23 cellular contexts compared by ENCODE assay signal in the genomic region with DNA sequence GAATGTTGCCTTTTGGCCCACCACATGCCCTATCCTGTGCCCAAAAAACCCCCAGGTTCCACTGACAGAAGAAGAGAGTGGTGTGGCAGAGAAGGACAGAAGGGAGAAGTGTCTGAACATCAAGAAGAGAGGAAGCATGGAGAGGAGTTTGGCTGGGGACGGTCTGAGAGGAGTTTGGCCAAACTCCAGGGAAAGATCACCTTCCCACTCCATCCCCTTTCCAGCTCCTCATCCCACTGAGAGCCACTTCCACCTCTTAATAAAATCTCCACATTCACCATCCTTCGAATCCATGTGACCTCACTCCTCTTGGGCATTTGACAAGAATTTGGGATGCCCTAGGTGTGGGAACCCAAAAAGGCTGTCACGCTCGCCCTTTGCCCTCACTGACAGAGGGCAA.
DNase-seq lines count a peak whose midpoint lies in the region; TF ChIP-seq lines count a peak whose summit lies in the region.
"Had no signal": no experiment of that assay in that cellular context is flagged by ENCODE, and none has a peak within 500 bp of the region (broad histone marks: within the 10 kb centered on the region; RNA-seq: fewer than 3 reads in every experiment).

No MANE protein-coding gene starts in this region.

- peaks cover 7 to 17% (median 14%) of the 10 kb centered on the region in 3 experiments; a peak in 6 of 7 replicates for H3K36me3 Mint-ChIP-seq in H9 (ENCODE audit: insufficient read depth in 1 of 3, low read depth in 3 of 3)
- H3K36me3 Mint-ChIP-seq: CD8-positive, alpha-beta T cell had no signal

- no peaks in the 10 kb centered on the region for H4K20me1 ChIP-seq in H9 (ENCODE audit: control insufficient read depth, insufficient read depth, insufficient read length)
- H4K20me1 ChIP-seq: BLaER1 treated with 17β-estradiol and CSF1 and Interleukin-3, amounts not matched to agents 10 nM and 100 nM had no signal

- no peak overlapping the region for H2BK15ac ChIP-seq in mesendoderm (replicated peaks; ENCODE audit: low read depth)
- no peak overlapping the region for H2BK15ac ChIP-seq in H9 (ENCODE audit: low read depth, low read length)

- H2AFZ ChIP-seq in H9 (ENCODE audit: low read length): no peak overlapping the region

- H3K36me3 ChIP-seq in mesendoderm (ENCODE audit: control insufficient read depth, insufficient read depth, low read length): no peaks in the 10 kb centered on the region
- H3K36me3 ChIP-seq: BLaER1 treated with 17β-estradiol and CSF1 and Interleukin-3, amounts not matched to agents 10 nM and 100 nM had no signal

- H3K23me2 ChIP-seq in H9 (ENCODE audit: insufficient read length, low read depth, low read length, poor library complexity, severe bottlenecking): no peaks in the 10 kb centered on the region

- no peak overlapping the region for H2BK120ac ChIP-seq in mesendoderm (ENCODE audit: low read depth, low read length)
- no peak overlapping the region for H2BK120ac ChIP-seq in H9 (ENCODE audit: low read depth, low read length, poor library complexity, severe bottlenecking)

- H4K8ac ChIP-seq in mesendoderm (ENCODE audit: low read depth, low read length): no peak overlapping the region
- no peak overlapping the region for H4K8ac ChIP-seq in H9 (replicated peaks; ENCODE audit: insufficient read length, low read depth, low read length)

- H2BK5ac ChIP-seq in mesendoderm (ENCODE audit: low read length): no peak overlapping the region
- no peak overlapping the region for H2BK5ac ChIP-seq in H9 (ENCODE audit: insufficient read length, low read length)

- no peaks in the 10 kb centered on the region for H3K27me3 ChIP-seq in mesendoderm (ENCODE audit: insufficient read depth, low read length, poor library complexity)
- no peaks in the 10 kb centered on the region for H3K27me3 ChIP-seq in H9 (ENCODE audit: insufficient read depth, low read length)
- H3K27me3 ChIP-seq: BLaER1 treated with 17β-estradiol and CSF1 and Interleukin-3, amounts not matched to agents 10 nM and 100 nM had no signal

- no peak overlapping the region for H3K4me2 ChIP-seq in mesendoderm (ENCODE audit: low read length)
- H3K4me2 ChIP-seq in H9 (ENCODE audit: insufficient read depth, insufficient read length, low read length): no peak overlapping the region
- H3K4me2 ChIP-seq: A549; BLaER1 treated with 17β-estradiol and CSF1 and Interleukin-3, amounts not matched to agents 10 nM and 100 nM had no signal

- no peak overlapping the region for H3K14ac ChIP-seq in H9 (ENCODE audit: insufficient read depth, low read length)

- H3K27me3 Mint-ChIP-seq in H9 (ENCODE audit: low read depth): no peaks in the 10 kb centered on the region
- H3K27me3 Mint-ChIP-seq: B cell; CD4-positive, alpha-beta T cell had no signal

- H3K27ac ChIP-seq in mesendoderm (ENCODE audit: low read depth, low read length): no peak overlapping the region
- no peak overlapping the region for H3K27ac ChIP-seq in H9 (ENCODE audit: insufficient read length, low read depth, low read length)
- H3K27ac ChIP-seq: 22Rv1; A549; BLaER1 treated with 17β-estradiol and CSF1 and Interleukin-3, amounts not matched to agents 10 nM and 100 nM; C4-2B had no signal

- no peak overlapping the region for H3K23ac ChIP-seq in mesendoderm (ENCODE audit: low read length)
- no peak overlapping the region for H3K23ac ChIP-seq in H9 (ENCODE audit: insufficient read length, low read depth, low read length)

- no CpG with 5 or more reads among the region's 4 CpGs for WGBS in mesendoderm (ENCODE audit: extremely low coverage, insufficient coverage, low lambda C conversion rate)
- no CpG with 5 or more reads among the region's 4 CpGs for WGBS in H9 (ENCODE audit: extremely low coverage, insufficient read length, low lambda C conversion rate)

- H3K9ac ChIP-seq in mesendoderm (ENCODE audit: low read length): no peak overlapping the region
- H3K9ac ChIP-seq in H9 (ENCODE audit: extremely low read depth, insufficient read length, low read length): no peak overlapping the region
- H3K9ac ChIP-seq: BLaER1 treated with 17β-estradiol and CSF1 and Interleukin-3, amounts not matched to agents 10 nM and 100 nM had no signal

- H3K18ac ChIP-seq in mesendoderm (ENCODE audit: low read length) (no peak overlapping the region), H9 (ENCODE audit: insufficient read length, low read depth, low read length) (no peak overlapping the region)

- no peak overlapping the region for H2BK20ac ChIP-seq in H9 (ENCODE audit: low read depth, low read length, poor library complexity, severe bottlenecking)

- peaks cover 10 to 13% of the 10 kb centered on the region in 2 experiments for H3K4me1 Mint-ChIP-seq in H9
- H3K4me1 Mint-ChIP-seq: B cell had no signal

- H3K4me3 Mint-ChIP-seq in H9: no peak overlapping the region
- H3K4me3 Mint-ChIP-seq: B cell; CD4-positive, alpha-beta T cell; CD8-positive, alpha-beta T cell had no signal

- no peak overlapping the region for H4K5ac ChIP-seq in mesendoderm (ENCODE audit: low read length)
- H4K5ac ChIP-seq in H9 (ENCODE audit: insufficient read length, low read depth, low read length): no peak overlapping the region

- H3K56ac ChIP-seq in mesendoderm (ENCODE audit: low read length) (no peak overlapping the region), H9 (ENCODE audit: insufficient read length, low read depth, low read length) (no peak overlapping the region)

- H3K9me3 Mint-ChIP-seq in H9: peaks cover 16 to 17% of the 10 kb centered on the region in 2 experiments; a peak in 4 of 5 replicates

- H3K4me3 ChIP-seq in mesendoderm (ENCODE audit: low read length): no peak overlapping the region
- H3K4me3 ChIP-seq: A549; BLaER1 treated with 17β-estradiol and CSF1 and Interleukin-3, amounts not matched to agents 10 nM and 100 nM; GM12878 had no signal

- H2BK12ac ChIP-seq in H9 (ENCODE audit: insufficient read length, low read depth, low read length): no peak overlapping the region

- H2AK5ac ChIP-seq in mesendoderm (ENCODE audit: low read length) (no peak overlapping the region), H9 (ENCODE audit: insufficient read length, low read length) (no peak overlapping the region)

- no peaks in the 10 kb centered on the region for H3K4me1 ChIP-seq in mesendoderm (ENCODE audit: control insufficient read depth, low read depth, low read length)
- no peaks in the 10 kb centered on the region for H3K4me1 ChIP-seq in H9 (ENCODE audit: insufficient read depth, low read length)
- H3K4me1 ChIP-seq: A549; BLaER1 treated with 17β-estradiol and CSF1 and Interleukin-3, amounts not matched to agents 10 nM and 100 nM had no signal

- no peak overlapping the region for H3K4ac ChIP-seq in mesendoderm (ENCODE audit: low read depth, low read length)
- H3K4ac ChIP-seq in H9 (ENCODE audit: low read depth, low read length): no peak overlapping the region

- no peaks in the 10 kb centered on the region for H3K79me1 ChIP-seq in mesendoderm (ENCODE audit: low read length)
- no peaks in the 10 kb centered on the region for H3K79me1 ChIP-seq in H9 (ENCODE audit: insufficient read depth, low read depth, low read length, poor library complexity, severe bottlenecking)

- H4K91ac ChIP-seq in H9 (ENCODE audit: insufficient read length, low read depth, low read length): no peak overlapping the region

- H3K27ac Mint-ChIP-seq in H9: no peak overlapping the region
- H3K27ac Mint-ChIP-seq: B cell; CD4-positive, alpha-beta T cell; CD8-positive, alpha-beta T cell had no signal

- H3K79me2 ChIP-seq in mesendoderm (ENCODE audit: control insufficient read depth, insufficient read depth, low read length) (no peaks in the 10 kb centered on the region), H9 (ENCODE audit: insufficient read depth, low read length) (no peaks in the 10 kb centered on the region)

- no peak overlapping the region for H3T11ph ChIP-seq in H9 (ENCODE audit: low read length)

- H3K9me3 ChIP-seq in H9 (ENCODE audit: control insufficient read depth, low read depth, low read length): no peaks in the 10 kb centered on the region

- DNase-seq in DMS53 (lab: John Stamatoyannopoulos, UW): peak; percentile 38
- no peak for DNase-seq in DMS53 treated with DMSO at 0.1 percent for 48 hours (lab: John Stamatoyannopoulos, UW; ENCODE audit: unreplicated experiment)
- peak; percentile 7 for DNase-seq in COLO668 (lab: John Stamatoyannopoulos, UW; ENCODE audit: unreplicated experiment)
- peak; percentile 57 for DNase-seq in SHP77 treated with DMSO at 0.1 percent for 48 hours (lab: John Stamatoyannopoulos, UW)
- peak; percentile 16 for DNase-seq in mesendoderm
- DNase-seq in T1000 (lab: John Stamatoyannopoulos, UW): no peak
- no peak for DNase-seq in H9
- no peak for DNase-seq in mucosa of gallbladder (ENCODE audit: low spot score)
- DNase-seq: AML-193; CD4-positive, alpha-beta T cell; CD8-positive, alpha-beta T cell; COR-L47; DMS 273 treated with DMSO at 0.1 percent for 48 hours; DMS79; DND-41; EL; GDM1 had no signal

- TF ChIP-seq CTCF in H9 (conservative IDR thresholded peaks at IDR 0.05): no peak

Comparison
In these comparisons a context has a peak if more than half of its experiments do, and no peak if none do; other contexts are left out.
1. DNase-seq: peak in DMS53 (single experiment), COLO668 (single experiment), SHP77 treated with DMSO at 0.1 percent for 48 hours (single experiment) and mesendoderm (single experiment); none in DMS53 treated with DMSO at 0.1 percent for 48 hours (single experiment), T1000 (single experiment), H9 (single experiment) and mucosa of gallbladder (single experiment).